In genomic region chr12:11669348-11669747, GRCh38 we compare ENCODE assay signal across 16 cellular contexts.
"Had no signal": no experiment of that assay in that cellular context is flagged by ENCODE, and none has a peak within 500 bp of the region (broad histone marks: within the 10 kb centered on the region; RNA-seq: fewer than 3 reads in every experiment).

No MANE protein-coding gene starts in this region.

- H3K9me3 ChIP-seq: tibial artery had no signal

- H3K4me3 ChIP-seq: tibial artery had no signal

- H3K36me3 ChIP-seq: brain microvascular endothelial cell, tibial artery had no signal

- ATAC-seq: activated CD8-positive, alpha-beta memory T cell treated with anti-CD3 and anti-CD28 coated beads, Interleukin-2, amount 10 ng/mL, durations not matched to agents 7 days and 5 days; left colon; naive thymus-derived CD4-positive, alpha-beta T cell had no signal

- H3K27me3 ChIP-seq: brain microvascular endothelial cell, tibial artery had no signal

- H3K27me3 Mint-ChIP-seq: activated CD8-positive, alpha-beta memory T cell treated with anti-CD3 and anti-CD28 coated beads, Interleukin-2, amount 10 ng/mL, durations not matched to agents 7 days and 5 days; activated naive CD4-positive, alpha-beta T cell treated with anti-CD3 and anti-CD28 coated beads, Interleukin-2, amount 50 U/mL, for 24 hours; activated T-cell treated with anti-CD3 and anti-CD28 coated beads, Interleukin-2, amount 50 U/mL, for 24 hours; naive thymus-derived CD4-positive, alpha-beta T cell had no signal

- H3K9me3 Mint-ChIP-seq: activated naive CD4-positive, alpha-beta T cell treated with anti-CD3 and anti-CD28 coated beads, Interleukin-2, amount 50 U/mL, for 24 hours; activated T-cell treated with anti-CD3 and anti-CD28 coated beads, Interleukin-2, amount 50 U/mL, for 24 hours; immature natural killer cell had no signal

- H3K27ac Mint-ChIP-seq: activated CD8-positive, alpha-beta memory T cell treated with anti-CD3 and anti-CD28 coated beads, Interleukin-2, amount 10 ng/mL, durations not matched to agents 7 days and 5 days; activated naive CD4-positive, alpha-beta T cell treated with anti-CD3 and anti-CD28 coated beads, Interleukin-2, amount 50 U/mL, for 24 hours; activated T-cell treated with anti-CD3 and anti-CD28 coated beads, Interleukin-2, amount 50 U/mL, for 24 hours had no signal

- H3K27ac ChIP-seq: brain microvascular endothelial cell had no signal

- DNase-seq: activated CD4-positive, alpha-beta T cell treated with anti-CD3 and anti-CD28 coated beads, Interleukin-2, amount 50 U/mL, for 4 hours; activated CD4-positive, CD25-positive, alpha-beta regulatory T cell treated with anti-CD3 and anti-CD28 coated beads, Interleukin-2, amount 50 U/mL, for 72 hours; activated CD8-positive, alpha-beta memory T cell treated with anti-CD3 and anti-CD28 coated beads, Interleukin-2, amount 10 ng/mL, durations not matched to agents 7 days and 5 days; activated effector memory CD4-positive, alpha-beta T cell treated with Interleukin-2 at 50 U/mL for 16 hours; activated T-cell treated with anti-CD3 and anti-CD28 coated beads, Interleukin-2, amount 50 U/mL, for 24 hours; amygdala; brain microvascular endothelial cell; cerebellar nuclear complex; immature natural killer cell; left colon; naive thymus-derived CD4-positive, alpha-beta T cell; posterior cingulate gyrus; small intestine; T-helper 1 cell; tibial artery had no signal

- H3K4me3 Mint-ChIP-seq: activated CD8-positive, alpha-beta memory T cell treated with anti-CD3 and anti-CD28 coated beads, Interleukin-2, amount 10 ng/mL, durations not matched to agents 7 days and 5 days; activated naive CD4-positive, alpha-beta T cell treated with anti-CD3 and anti-CD28 coated beads, Interleukin-2, amount 50 U/mL, for 24 hours; activated T-cell treated with anti-CD3 and anti-CD28 coated beads, Interleukin-2, amount 50 U/mL, for 24 hours had no signal
